1 cellular context compared by ENCODE assay signal in genomic region chr2:230715201-230715600, GRCh38.
TF ChIP-seq lines count a peak whose summit lies in the region.

No MANE protein-coding gene starts in this region.

TF ChIP-seq in GM12878, 131 proteins besides CTCF, POLR2A, EP300 and RAD21 (continued from another document):
- TF ChIP-seq ZBTB40 (IDR thresholded peaks at IDR 0.05; ENCODE audit: borderline replicate concordance) = peak; percentile 97
- TF ChIP-seq ATF7 (IDR thresholded peaks at IDR 0.05; ENCODE audit: low read depth) = peak; percentile 39
- no peak for TF ChIP-seq CHD2 (IDR thresholded peaks at IDR 0.05; ENCODE audit: borderline replicate concordance, low read depth, low read length)
TF ChIP-seq in GM12878: peak in this region for 3.
